Comparison of ENCODE assay signal across 17 cellular contexts in the genomic region with DNA sequence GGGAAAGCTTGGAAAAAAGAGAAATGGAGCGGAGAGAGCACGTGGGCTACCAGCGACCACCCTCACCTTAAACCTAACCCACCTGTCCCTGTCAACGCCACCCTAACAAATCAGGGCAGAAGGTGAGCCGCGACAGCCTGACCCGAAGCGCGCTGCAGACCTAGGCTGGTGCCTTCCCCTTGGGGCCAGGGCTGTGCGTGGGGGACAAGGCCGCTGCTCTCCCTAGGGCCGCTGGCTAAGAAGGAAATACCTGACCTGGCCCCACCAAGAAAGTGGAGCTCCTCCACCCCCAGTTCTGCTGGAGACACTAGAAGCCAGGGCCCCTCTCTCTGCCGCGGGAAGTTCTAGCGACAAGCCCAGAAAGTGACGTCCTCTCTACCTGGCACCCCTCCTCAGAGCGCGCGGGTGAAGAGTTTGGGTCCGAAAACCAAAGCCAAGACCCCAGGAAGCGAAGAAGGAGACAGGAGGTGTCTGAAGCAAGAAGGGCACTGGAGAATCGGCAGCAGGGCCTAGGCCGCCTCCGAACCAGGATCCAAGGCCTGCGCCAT. TPM values are rescaled to one million over a fixed set of nuclear protein-coding genes. Genes with fewer than 3 reads are reported as not detected.
DNase-seq lines count a peak whose midpoint lies in the region; ATAC-seq, FAIRE-seq and TF ChIP-seq lines count a peak whose summit lies in the region.
"Had no signal": no experiment of that assay in that cellular context is flagged by ENCODE, and none has a peak within 500 bp of the region (broad histone marks: within the 10 kb centered on the region; RNA-seq: fewer than 3 reads in every experiment).

No MANE protein-coding gene starts in this region.

- POLR2A ChIA-PET in AG04450 (lab: Yijun Ruan, JAX) (no interaction called here), endothelial cell of umbilical vein (lab: Charles Lee) (no interaction called here), Caco-2 (lab: Charles Lee) (no interaction called here)

- peak; percentile 21 for ATAC-seq in omental fat pad (ENCODE audit: low FRiP score)
- ATAC-seq in GM18520 (IDR thresholded peaks at IDR 0.05; ENCODE audit: unreplicated experiment) = no peak
- ATAC-seq in HG03039 (IDR thresholded peaks at IDR 0.05; ENCODE audit: unreplicated experiment) = no peak
- ATAC-seq: naive thymus-derived CD4-positive, alpha-beta T cell had no signal

- H2AFZ ChIP-seq in endothelial cell of umbilical vein (ENCODE audit: low read depth, low read length) = no peak overlapping the region

- no peak overlapping the region for H3K4me3 Mint-ChIP-seq in Caco-2 (ENCODE audit: unreplicated experiment)
- H3K4me3 Mint-ChIP-seq: activated T-cell treated with anti-CD3 and anti-CD28 coated beads, Interleukin-2, amount 50 U/mL, for 4 hours had no signal

- no peak overlapping the region for H3K27ac Mint-ChIP-seq in Caco-2 (ENCODE audit: unreplicated experiment)

- intact Hi-C loops in endothelial cell of umbilical vein (cut with micrococcal nuclease) (no loop called here), Caco-2 (cut with micrococcal nuclease; ENCODE audit: unreplicated experiment) (no loop called here)

- H3K4me2 ChIP-seq in endothelial cell of umbilical vein (ENCODE audit: insufficient read depth, low read length) = no peak overlapping the region

- H3K4me1 Mint-ChIP-seq in Caco-2 (ENCODE audit: low read depth, unreplicated experiment) = peaks cover 9% of the 10 kb centered on the region

- dilution Hi-C loops in endothelial cell of umbilical vein (cut with MboI; ENCODE audit: extremely low pct_ligation_motif_present, low sequenced_read_pairs) = loop anchor here (25.0 kb wide), 2 partner anchors 396 to 621 kb away; no protein-coding TSS in a partner anchor

- H3K79me2 ChIP-seq in endothelial cell of umbilical vein (ENCODE audit: control insufficient read depth, insufficient read depth, low read length) = no peaks in the 10 kb centered on the region

- no peak for FAIRE-seq in endothelial cell of umbilical vein (lab: Jason Lieb, UNC)
- FAIRE-seq: G401.6, GM12892, TTC549 had no signal

- peak overlapping the region; percentile 21 for H3K27ac ChIP-seq in AG04450 (ENCODE audit: low read depth, low read length)
- no peak overlapping the region for H3K27ac ChIP-seq in HUES48 (ENCODE audit: low read depth, low read length)
- no peak overlapping the region for H3K27ac ChIP-seq in endothelial cell of umbilical vein (ENCODE audit: insufficient read depth, low read depth, low read length)
- H3K27ac ChIP-seq: lower lobe of right lung had no signal

- peaks cover 2% of the 10 kb centered on the region for H4K20me1 ChIP-seq in endothelial cell of umbilical vein (replicated peaks; ENCODE audit: control insufficient read depth, extremely low read depth, insufficient read depth, low read length)

- H3K9me3 ChIP-seq in AG04450 (ENCODE audit: control insufficient read depth, insufficient read depth, low read length) (peaks cover 24% of the 10 kb centered on the region), HUES48 (ENCODE audit: control insufficient read depth, insufficient read depth, low read length) (no peaks in the 10 kb centered on the region), endothelial cell of umbilical vein (replicated peaks; ENCODE audit: control insufficient read depth, insufficient read depth, low read length) (no peaks in the 10 kb centered on the region), Caco-2 (no peaks in the 10 kb centered on the region)
- H3K9me3 ChIP-seq: lower lobe of right lung had no signal

- H3K4me1 ChIP-seq in HUES48 (ENCODE audit: control insufficient read depth, insufficient read depth, low read length) (peaks cover 77% of the 10 kb centered on the region), endothelial cell of umbilical vein (ENCODE audit: control insufficient read depth, extremely low read depth, insufficient read depth, low read length) (peaks cover 14% of the 10 kb centered on the region), Caco-2 (peaks cover 9% of the 10 kb centered on the region; the same call in 1 of the 2 replicates)

- H3K4me3 ChIP-seq in AG04450 (ENCODE audit: low read depth, low read length) (no peak overlapping the region), HUES48 (ENCODE audit: low read depth, low read length) (peak overlapping the region; percentile 38), endothelial cell of umbilical vein (replicated peaks in 1 of 3; ENCODE audit: insufficient read depth in 1 of 3, low read depth in 1 of 3, low read length in 3 of 3) (no peak overlapping the region), Caco-2 (ENCODE audit: low read depth, low read length) (no peak overlapping the region)
- H3K4me3 ChIP-seq: lower lobe of right lung had no signal

- H3K36me3 Mint-ChIP-seq in Caco-2 (ENCODE audit: insufficient read depth, unreplicated experiment) = no peaks in the 10 kb centered on the region

- no peaks in the 10 kb centered on the region for H3K9me3 Mint-ChIP-seq in Caco-2 (ENCODE audit: unreplicated experiment)
- H3K9me3 Mint-ChIP-seq: activated T-cell treated with anti-CD3 and anti-CD28 coated beads, Interleukin-2, amount 50 U/mL, for 4 hours had no signal

- BruUV-seq in endothelial cell of umbilical vein (replicated peaks; lab: Mats Ljungman, UMichigan) (no TSS peak), Caco-2 (replicated peaks; lab: Mats Ljungman, UMichigan) (no TSS peak)

- H3K27me3 ChIP-seq in AG04450 (ENCODE audit: control insufficient read depth, insufficient read depth, low read length) = no peaks in the 10 kb centered on the region
- peaks cover 100% of the 10 kb centered on the region for H3K27me3 ChIP-seq in HUES48 (ENCODE audit: control insufficient read depth, insufficient read depth, low read length)
- H3K27me3 ChIP-seq in endothelial cell of umbilical vein (ENCODE audit: control insufficient read depth in 2 of 2, insufficient read depth in 2 of 2, low read length in 2 of 2) = peaks cover 75 to 98% of the 10 kb centered on the region in 2 experiments
- H3K27me3 ChIP-seq in Caco-2 (replicated peaks; ENCODE audit: control insufficient read depth, insufficient read depth, low read length) = no peaks in the 10 kb centered on the region

- H3K36me3 ChIP-seq in HUES48 (ENCODE audit: control insufficient read depth, insufficient read depth, low read length) (no peaks in the 10 kb centered on the region), endothelial cell of umbilical vein (ENCODE audit: control insufficient read depth in 2 of 2, extremely low read depth in 1 of 2, insufficient read depth in 2 of 2, low read length in 2 of 2) (no peaks in the 10 kb centered on the region), Caco-2 (ENCODE audit: control insufficient read depth, insufficient read depth, low read length) (no peaks in the 10 kb centered on the region)
- H3K36me3 ChIP-seq: lower lobe of right lung had no signal

- no peak overlapping the region for H3K9ac ChIP-seq in HUES48 (ENCODE audit: low read depth, low read length)
- no peak overlapping the region for H3K9ac ChIP-seq in endothelial cell of umbilical vein (replicated peaks; ENCODE audit: extremely low read depth, insufficient read depth, low read length)

- peaks cover 21% of the 10 kb centered on the region for H3K27me3 Mint-ChIP-seq in Caco-2 (ENCODE audit: insufficient read depth, unreplicated experiment)

- TF ChIP-seq POLR2A in endothelial cell of umbilical vein (IDR thresholded peaks at IDR 0.05; ENCODE audit: low read depth, low read length) = no peak

- CTCF ChIA-PET in AG04450 (lab: Charles Lee) (interaction anchor here (1.1 kb wide), 1 partner anchor 611 kb away, joined by 3 read pairs; no protein-coding TSS in a partner anchor), endothelial cell of umbilical vein (lab: Charles Lee) (interaction anchor here (0.7 to 3.9 kb wide), 5 partner anchors 14 to 625 kb away, joined by 3 to 24 read pairs (median 3); no protein-coding TSS in a partner anchor), Caco-2 (lab: Charles Lee) (no interaction called here)

- no peak for DNase-seq in AG04450 (ENCODE audit: low read depth, low spot score)
- no peak for DNase-seq in endothelial cell of umbilical vein (ENCODE audit: low read depth, low spot score)
- no peak for DNase-seq in omental fat pad (ENCODE audit: low spot score)
- DNase-seq in Caco-2 = no peak
- DNase-seq in DMS153 treated with DMSO at 0.1 percent for 48 hours (lab: John Stamatoyannopoulos, UW; ENCODE audit: unreplicated experiment) = no peak
- DNase-seq: activated T-cell treated with anti-CD3 and anti-CD28 coated beads, Interleukin-2, amount 50 U/mL, for 4 hours; cerebellar nuclear complex; COR-L47; lower lobe of right lung; naive thymus-derived CD4-positive, alpha-beta T cell; NCI-H2081 had no signal

- no peaks in the 10 kb centered on the region for H3K9me1 ChIP-seq in endothelial cell of umbilical vein (replicated peaks; ENCODE audit: control insufficient read depth, extremely low read depth, insufficient read depth, low read length)

- TF ChIP-seq CTCF in AG04450 (IDR thresholded peaks at IDR 0.05; ENCODE audit: low read depth, low read length) (no peak), endothelial cell of umbilical vein (IDR thresholded peaks at IDR 0.05; ENCODE audit: extremely low read depth in 1 of 2, insufficient read depth in 1 of 2, low read depth in 1 of 2, low read length in 2 of 2) (no peak), omental fat pad (IDR thresholded peaks at IDR 0.05) (no peak), Caco-2 (IDR thresholded peaks at IDR 0.05; ENCODE audit: insufficient read depth in 1 of 2, low read depth in 1 of 2, low read length in 1 of 2, severe bottlenecking in 1 of 2, unreplicated experiment in 1 of 2) (no peak)

TF ChIP-seq in endothelial cell of umbilical vein, 7 proteins besides CTCF, POLR2A, EP300 and RAD21:
- TF ChIP-seq EZH2 (IDR thresholded peaks at IDR 0.05; ENCODE audit: borderline replicate concordance, low read depth, low read length, severe bottlenecking) (peak; percentile 56), POLR2AphosphoS5 (IDR thresholded peaks at IDR 0.05; ENCODE audit: insufficient read depth, low read depth, low read length) (no peak)
- TF ChIP-seq, protein P1, sequence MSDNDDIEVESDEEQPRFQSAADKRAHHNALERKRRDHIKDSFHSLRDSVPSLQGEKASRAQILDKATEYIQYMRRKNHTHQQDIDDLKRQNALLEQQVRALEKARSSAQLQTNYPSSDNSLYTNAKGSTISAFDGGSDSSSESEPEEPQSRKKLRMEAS (IDR thresholded peaks at IDR 0.05; ENCODE audit: insufficient read depth, insufficient read length) = no peak

RNA-seq across cellular contexts. Expression of a gene that starts 7.5 kb away (rescaled TPM):
- 25.6 and 26.9 TPM in 2 replicates for polyA plus RNA-seq in AG04450 (2011; rRNA removed)
- 19.9 and 23.8 TPM in 2 replicates for polyA minus RNA-seq in AG04450 (2011; rRNA and poly(A)+ RNA removed)
- total RNA-seq in endothelial cell of umbilical vein = 0.40 and 0.55 TPM in 2 replicates
- 0.55 and 0.57 TPM in 2 replicates for polyA plus RNA-seq in endothelial cell of umbilical vein
- 0.59 and 0.61 TPM in 2 replicates for polyA plus RNA-seq in endothelial cell of umbilical vein (2011; cell fraction: cytosol; rRNA removed)
- 0.38 and 0.51 TPM in 2 replicates for polyA plus RNA-seq in endothelial cell of umbilical vein (2011; cell fraction: nucleus; rRNA removed)
- polyA plus RNA-seq in endothelial cell of umbilical vein (2012) = 0.33 and 0.37 TPM in 2 replicates
- 0.64 and 0.80 TPM in 2 replicates for polyA minus RNA-seq in endothelial cell of umbilical vein
- 1.2 TPM for polyA minus RNA-seq in endothelial cell of umbilical vein (2011; cell fraction: cytosol; rRNA and poly(A)+ RNA removed)
- 0.24 and 0.58 TPM in 2 replicates for polyA minus RNA-seq in endothelial cell of umbilical vein (2011; cell fraction: nucleus; rRNA and poly(A)+ RNA removed)
- total RNA-seq in omental fat pad = 1 to 10 TPM in 3 of 4 donors, under 1 TPM in 1; 0.72 to 3.3 (median 1.0) TPM
- 0.26 and 0.32 TPM in 2 replicates for total RNA-seq in Caco-2 (2022)
- total RNA-seq: activated T-cell treated with anti-CD3 and anti-CD28 coated beads, Interleukin-2, amount 50 U/mL, for 4 hours had no signal
- polyA plus RNA-seq: naive thymus-derived CD4-positive, alpha-beta T cell had no signal
